In genomic region chr1:208253177-208253576, GRCh38 we compare ENCODE assay signal across 1 cellular context.
TF ChIP-seq lines count a peak whose summit lies in the region.

No MANE protein-coding gene starts in this region.

TF ChIP-seq in liver, 16 proteins besides CTCF, POLR2A, EP300 and RAD21 (continued from another document):
- no peak for TF ChIP-seq EGR1 (IDR thresholded peaks at IDR 0.05; ENCODE audit: low read depth in 2 of 2)
